In the genomic region with DNA sequence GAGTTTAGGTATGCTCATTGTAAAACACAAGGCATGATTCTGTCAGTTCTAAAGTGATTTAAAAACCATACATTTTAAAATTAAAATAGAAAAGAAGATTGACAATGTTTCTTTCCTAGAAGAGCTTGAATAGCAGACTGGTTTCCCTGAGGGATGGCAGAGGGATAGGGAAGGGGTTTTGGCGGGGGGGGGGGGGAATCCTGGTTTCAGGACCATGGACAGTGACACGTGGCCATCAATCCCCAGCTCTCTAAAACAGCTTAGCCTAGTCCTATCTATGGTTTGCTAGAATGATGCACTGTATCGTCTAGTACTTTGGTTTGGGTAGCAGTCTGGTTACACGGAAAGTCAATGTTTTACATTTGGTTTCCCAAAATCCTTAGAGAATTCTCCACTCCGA, we compare ENCODE assay signal across 20 cellular contexts.
A peak's percentile ranks its signal among the peaks of the same experiment; 100 is the strongest.
DNase-seq lines count a peak whose midpoint lies in the region; ATAC-seq and TF ChIP-seq lines count a peak whose summit lies in the region.
"Had no signal": no experiment of that assay in that cellular context is flagged by ENCODE, and none has a peak within 500 bp of the region (broad histone marks: within the 10 kb centered on the region; RNA-seq: fewer than 3 reads in every experiment).

No MANE protein-coding gene starts in this region.

- H3F3A ChIP-seq in PC-3 (ENCODE audit: low read length, unreplicated experiment), result no peaks in the 10 kb centered on the region

- H3K36me3 ChIP-seq in PC-3 (ENCODE audit: low read depth, low read length) (no peaks in the 10 kb centered on the region), body of pancreas (replicated peaks in 1 of 2; ENCODE audit: insufficient read depth in 1 of 2, low read depth in 2 of 2) (no peaks in the 10 kb centered on the region)
- H3K36me3 ChIP-seq: MG63, SJCRH30 had no signal

- H3K27me3 Mint-ChIP-seq in WTC11 (ENCODE audit: low read depth) (no peaks in the 10 kb centered on the region), chondrocyte (ENCODE audit: low read depth) (peaks cover 11% of the 10 kb centered on the region)
- H3K27me3 Mint-ChIP-seq: CD8-positive, alpha-beta memory T cell had no signal

- H3K9me3 Mint-ChIP-seq in WTC11 (no peaks in the 10 kb centered on the region), chondrocyte (ENCODE audit: low read depth) (peaks cover 6% of the 10 kb centered on the region)

- H3K4me1 ChIP-seq in PC-3 (ENCODE audit: insufficient read depth, low read length), result no peaks in the 10 kb centered on the region
- no peaks in the 10 kb centered on the region for H3K4me1 ChIP-seq in body of pancreas
- H3K4me1 ChIP-seq: BE2C, SJCRH30 had no signal

- no peak overlapping the region for H3K4me3 Mint-ChIP-seq in WTC11
- H3K4me3 Mint-ChIP-seq in chondrocyte (ENCODE audit: unreplicated experiment), result no peak overlapping the region
- H3K4me3 Mint-ChIP-seq: CD8-positive, alpha-beta memory T cell had no signal

- no peak overlapping the region for H3K4me3 ChIP-seq in PC-3 (ENCODE audit: low read length)
- H3K4me3 ChIP-seq in body of pancreas, result no peak overlapping the region
- H3K4me3 ChIP-seq: MG63, SJCRH30 had no signal

- WGBS in body of pancreas, 2 donors, result 61 to 67% methylated on average over 5 of the region's 5 CpGs

- H3K36me3 Mint-ChIP-seq in WTC11, result no peaks in the 10 kb centered on the region
- peaks cover 12% of the 10 kb centered on the region for H3K36me3 Mint-ChIP-seq in chondrocyte (ENCODE audit: low read depth)

- H3K4me2 ChIP-seq in PC-3 (ENCODE audit: low read length), result no peak overlapping the region

- no peak for TF ChIP-seq POLR2A in body of pancreas (IDR thresholded peaks at IDR 0.05)

- POLR2A ChIA-PET in HEK293T (lab: Yijun Ruan, JAX) (no interaction called here), WTC11 (lab: Charles Lee) (no interaction called here), PC-3 (lab: Charles Lee; ENCODE audit: unreplicated experiment) (no interaction called here)

- no peaks in the 10 kb centered on the region for H3K9me3 ChIP-seq in PC-3 (ENCODE audit: low read length)
- H3K9me3 ChIP-seq in body of pancreas, result no peaks in the 10 kb centered on the region
- H3K9me3 ChIP-seq: BE2C, MG63, SJCRH30 had no signal

- H3K27ac Mint-ChIP-seq in WTC11 (no peak overlapping the region), chondrocyte (ENCODE audit: unreplicated experiment) (no peak overlapping the region)
- H3K27ac Mint-ChIP-seq: CD8-positive, alpha-beta memory T cell had no signal

- H3K79me2 ChIP-seq in PC-3 (ENCODE audit: low read length), result no peaks in the 10 kb centered on the region

- H3K9ac ChIP-seq in PC-3 (ENCODE audit: low read length), result no peak overlapping the region

- 0 out of 2 replicates have a peak, but pooled peaks cover 3% of the 10 kb centered on the region for H3K9me2 ChIP-seq in PC-3 (replicated peaks; ENCODE audit: low read length)

- no peaks in the 10 kb centered on the region for H4K20me1 ChIP-seq in PC-3 (ENCODE audit: low read length)

- no peak for TF ChIP-seq CTCF in WTC11 (IDR thresholded peaks at IDR 0.05)
- TF ChIP-seq CTCF in PC-3 (conservative IDR thresholded peaks at IDR 0.05; ENCODE audit: low read depth, low read length), result no peak
- no peak for TF ChIP-seq CTCF in body of pancreas (IDR thresholded peaks at IDR 0.05)
- no peak for TF ChIP-seq CTCF in chondrocyte (IDR thresholded peaks at IDR 0.05)

- DNase-seq in GM03348 (ENCODE audit: low spot score), result peak; percentile 31
- peak; percentile 26 for DNase-seq in HEK293T (ENCODE audit: extremely low spot score)
- no peak for DNase-seq in WTC11 (ENCODE audit: low spot score)
- DNase-seq in islet precursor cell, result peak; percentile 59
- DNase-seq in PC-3, result no peak
- DNase-seq in body of pancreas, result no peak
- DNase-seq in chondrocyte (ENCODE audit: low spot score), result no peak
- DNase-seq: ACHN; BE2C; CD8-positive, alpha-beta memory T cell; DND-41; GDM1; KG1; MG63; NCI-H1930; NCI-H2171; NCI-H446 treated with DMSO at 0.1 percent for 48 hours; NCI-H748 treated with DMSO at 0.1 percent for 48 hours had no signal

- H2AFZ ChIP-seq in PC-3 (ENCODE audit: low read length), result no peak overlapping the region

- no TSS peak for BruUV-seq in PC-3 (replicated peaks; lab: Mats Ljungman, UMichigan)

- ATAC-seq in WTC11 (peak; percentile 39; the same call in 1 of the 2 replicates), PC-3 (no peak), HG03196 (IDR thresholded peaks at IDR 0.05; ENCODE audit: unreplicated experiment) (no peak), body of pancreas (no peak)

- H3K27me3 ChIP-seq in PC-3 (ENCODE audit: low read length) (peaks cover 44% of the 10 kb centered on the region), body of pancreas (no peaks in the 10 kb centered on the region)
- H3K27me3 ChIP-seq: BE2C, MG63, SJCRH30 had no signal

- H3K4me1 Mint-ChIP-seq in WTC11 (no peaks in the 10 kb centered on the region), chondrocyte (ENCODE audit: low read depth) (no peaks in the 10 kb centered on the region)
- H3K4me1 Mint-ChIP-seq: CD8-positive, alpha-beta memory T cell had no signal

- H3K27ac ChIP-seq in PC-3 (ENCODE audit: low read length) (no peak overlapping the region), body of pancreas (no peak overlapping the region)
- H3K27ac ChIP-seq: SJCRH30 had no signal

- intact Hi-C loops in PC-3 (cut with micrococcal nuclease), result no loop called here
- intact Hi-C loops in body of pancreas (cut with DNase I), result no loop called here

- CTCF ChIA-PET in HEK293T (lab: Yijun Ruan, JAX), result no interaction called here
- CTCF ChIA-PET in WTC11 (lab: Charles Lee), result interaction anchor here (0.6 kb wide), 1 partner anchor 126 kb away, joined by 3 read pairs; no protein-coding TSS in a partner anchor
- CTCF ChIA-PET in PC-3 (lab: Charles Lee), result no interaction called here

TF ChIP-seq in HEK293T, 16 proteins besides CTCF, POLR2A, EP300 and RAD21:
- TF ChIP-seq ZNF384 (IDR thresholded peaks at IDR 0.05) (no peak), BHLHE40 (IDR thresholded peaks at IDR 0.05; ENCODE audit: borderline replicate concordance) (no peak)
TF ChIP-seq in HEK293T: peak in this region for 0.

TF ChIP-seq in WTC11, 78 proteins besides CTCF, POLR2A, EP300 and RAD21:
- TF ChIP-seq, protein P1, sequence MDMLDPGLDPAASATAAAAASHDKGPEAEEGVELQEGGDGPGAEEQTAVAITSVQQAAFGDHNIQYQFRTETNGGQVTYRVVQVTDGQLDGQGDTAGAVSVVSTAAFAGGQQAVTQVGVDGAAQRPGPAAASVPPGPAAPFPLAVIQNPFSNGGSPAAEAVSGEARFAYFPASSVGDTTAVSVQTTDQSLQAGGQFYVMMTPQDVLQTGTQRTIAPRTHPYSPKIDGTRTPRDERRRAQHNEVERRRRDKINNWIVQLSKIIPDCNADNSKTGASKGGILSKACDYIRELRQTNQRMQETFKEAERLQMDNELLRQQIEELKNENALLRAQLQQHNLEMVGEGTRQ (CRISPR knock-in tag; IDR thresholded peaks at IDR 0.05), result peak; percentile 10; the same call in 1 of the 2 replicates
- no peak for TF ChIP-seq JAZF1 (CRISPR knock-in tag; IDR thresholded peaks at IDR 0.05)

Comparison
In these comparisons a context has a peak if more than half of its experiments do, and no peak if none do; other contexts are left out.
1. DNase-seq: peak in GM03348 (single experiment), HEK293T (single experiment) and islet precursor cell (single experiment); none in WTC11 (single experiment), PC-3 (single experiment), body of pancreas (0 of 4) and chondrocyte (single experiment).